Comparison of ENCODE assay signal across 8 cellular contexts in the genomic region with DNA sequence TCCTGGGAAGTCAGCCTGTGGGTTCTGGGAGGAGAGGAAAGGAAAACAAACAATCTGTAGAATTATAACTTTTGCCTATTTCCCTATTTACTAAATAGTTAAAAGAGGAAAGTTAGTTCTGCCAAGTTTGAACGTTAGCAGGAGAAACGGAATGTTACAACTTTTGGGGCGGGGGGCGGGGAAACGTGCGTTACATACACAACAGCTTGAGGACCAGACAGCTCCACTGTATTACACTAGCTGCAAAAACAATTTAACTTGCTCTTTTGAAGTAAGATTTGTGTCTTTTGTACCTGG. TPM values are rescaled to one million over a fixed set of nuclear protein-coding genes. Genes with fewer than 3 reads are reported as not detected.
DNase-seq lines count a peak whose midpoint lies in the region; ATAC-seq and TF ChIP-seq lines count a peak whose summit lies in the region.

No MANE protein-coding gene starts in this region.

- TF ChIP-seq EP300 in esophagus muscularis mucosa (IDR thresholded peaks at IDR 0.05): no peak

- H3F3A ChIP-seq in DOHH2 (ENCODE audit: control insufficient read depth, insufficient read depth): peaks cover 11% of the 10 kb centered on the region

- POLR2A ChIA-PET in Panc1 (lab: Charles Lee): no interaction called here

- BruUV-seq in Panc1 (replicated peaks; lab: Mats Ljungman, UMichigan): no TSS peak

- 6% methylated on average over 6 of the region's 6 CpGs for WGBS in esophagus muscularis mucosa
- WGBS in prostate gland: 7% methylated on average over 6 of the region's 6 CpGs

- no peak for TF ChIP-seq POLR2A in esophagus muscularis mucosa (IDR thresholded peaks at IDR 0.05; ENCODE audit: low read depth)
- no peak for TF ChIP-seq POLR2A in prostate gland (IDR thresholded peaks at IDR 0.05)

- H3K27ac ChIP-seq in DOHH2 (ENCODE audit: low read depth, low read length) (peak overlapping the region; percentile 32), Panc1 (ENCODE audit: low read length) (peak overlapping the region; percentile 67), esophagus muscularis mucosa (replicated peaks in 1 of 4) (peak overlapping the region in 3 of 4 donors; percentile 2 to 60 (median 19)), prostate gland (peak overlapping the region; percentile 23 to 58)

- H3K27me3 ChIP-seq in DOHH2 (ENCODE audit: control insufficient read depth, low read length) (peaks cover 42% of the 10 kb centered on the region), Panc1 (ENCODE audit: control insufficient read depth, insufficient read depth, low read length) (peaks cover 2% of the 10 kb centered on the region; the same call in 1 of the 2 replicates), esophagus muscularis mucosa (peaks cover 0 to 53% (median 3%) of the 10 kb centered on the region in 4 donors), prostate gland (replicated peaks; ENCODE audit: insufficient read depth) (no peaks in the 10 kb centered on the region)

- H3K4me3 ChIP-seq in DOHH2 (ENCODE audit: low read length) (peak overlapping the region; percentile 57), Panc1 (ENCODE audit: low read depth in 2 of 2, low read length in 2 of 2) (peak overlapping the region; percentile 63 to 68), esophagus muscularis mucosa (peak overlapping the region; percentile 48 to 58 (median 53)), prostate gland (peak overlapping the region; percentile 31 to 41)

- no peaks in the 10 kb centered on the region for H3K9me2 ChIP-seq in DOHH2 (replicated peaks; ENCODE audit: control insufficient read depth, low read length)

- DNase-seq in Panc1 (ENCODE audit: low read depth, low spot score) (no peak), esophagus muscularis mucosa (ENCODE audit: extremely low spot score) (no peak), prostate gland (ENCODE audit: low spot score) (no peak), pons (ENCODE audit: low spot score) (no peak), NCI-H1048 (lab: John Stamatoyannopoulos, UW) (no peak), SKM-1 treated with dmso at 0.1 percent for 144 hours (lab: John Stamatoyannopoulos, UW; ENCODE audit: unreplicated experiment) (no peak)

- CTCF ChIA-PET in Panc1 (lab: Charles Lee): no interaction called here

- TF ChIP-seq CTCF in DOHH2 (IDR thresholded peaks at IDR 0.05; ENCODE audit: low read depth, low read length, poor library complexity, severe bottlenecking) (no peak), Panc1 (IDR thresholded peaks at IDR 0.05) (no peak), esophagus muscularis mucosa (IDR thresholded peaks at IDR 0.05) (no peak), prostate gland (IDR thresholded peaks at IDR 0.05) (no peak)

- H3K4me1 ChIP-seq in DOHH2 (ENCODE audit: control insufficient read depth, low read length): peaks cover 38% of the 10 kb centered on the region
- peaks cover 24% of the 10 kb centered on the region for H3K4me1 ChIP-seq in Panc1 (ENCODE audit: control insufficient read depth, insufficient read depth, low read length)
- H3K4me1 ChIP-seq in esophagus muscularis mucosa: peaks cover 7 to 24% (median 16%) of the 10 kb centered on the region in 4 donors
- H3K4me1 ChIP-seq in prostate gland (replicated peaks): no peaks in the 10 kb centered on the region

- no peaks in the 10 kb centered on the region for H3K36me3 ChIP-seq in DOHH2 (ENCODE audit: control insufficient read depth, low read length)
- no peaks in the 10 kb centered on the region for H3K36me3 ChIP-seq in Panc1 (ENCODE audit: control insufficient read depth, insufficient read depth, low read length)
- no peaks in the 10 kb centered on the region for H3K36me3 ChIP-seq in esophagus muscularis mucosa
- no peaks in the 10 kb centered on the region for H3K36me3 ChIP-seq in prostate gland

- H3K9me3 ChIP-seq in DOHH2 (ENCODE audit: control insufficient read depth, insufficient read depth, low read length): no peaks in the 10 kb centered on the region
- H3K9me3 ChIP-seq in Panc1 (ENCODE audit: control insufficient read depth, insufficient read depth, low read depth, low read length): no peaks in the 10 kb centered on the region
- no peaks in the 10 kb centered on the region for H3K9me3 ChIP-seq in esophagus muscularis mucosa
- H3K9me3 ChIP-seq in prostate gland: no peaks in the 10 kb centered on the region

- ATAC-seq in Panc1 (no peak), GM19467 (IDR thresholded peaks at IDR 0.05; ENCODE audit: unreplicated experiment) (no peak)

- H4K20me1 ChIP-seq in DOHH2 (ENCODE audit: control insufficient read depth, insufficient read depth, low read depth, low read length): no peaks in the 10 kb centered on the region

- H3K79me2 ChIP-seq in DOHH2 (ENCODE audit: control insufficient read depth, low read length): no peaks in the 10 kb centered on the region

- intact Hi-C loops in Panc1 (cut with micrococcal nuclease; ENCODE audit: unreplicated experiment): loop anchor here (5.0 to 10.0 kb wide), 4 partner anchors 93 to 651 kb away; no protein-coding TSS in a partner anchor
- intact Hi-C loops in esophagus muscularis mucosa (cut with DNase I): loop anchor here (10.0 kb wide), 1 partner anchor 601 kb away; no protein-coding TSS in a partner anchor
- intact Hi-C loops in prostate gland (cut with DNase I): no loop called here

- in situ Hi-C loops in Panc1 (cut with HindIII; ENCODE audit: low pct_unique_long_range_greater_than_20kb, low sequenced_read_pairs): no loop called here

- peak overlapping the region; percentile 68 for H3K4me2 ChIP-seq in DOHH2 (ENCODE audit: low read length)

RNA-seq across cellular contexts. Expression of a gene that starts 0.5 kb away (rescaled TPM):
- total RNA-seq in Panc1 (2021; ENCODE audit: unreplicated experiment): 2.6 TPM
- polyA plus RNA-seq in Panc1 (2012; ENCODE audit: insufficient read length): 1.9 TPM
- 1 to 10 TPM; 1.8 to 5.1 (median 2.3) TPM for total RNA-seq in esophagus muscularis mucosa
- 1 to 10 TPM; 3.5 TPM for total RNA-seq in prostate gland
